Comparison of ENCODE assay signal across 1 cellular context in the genomic region with DNA sequence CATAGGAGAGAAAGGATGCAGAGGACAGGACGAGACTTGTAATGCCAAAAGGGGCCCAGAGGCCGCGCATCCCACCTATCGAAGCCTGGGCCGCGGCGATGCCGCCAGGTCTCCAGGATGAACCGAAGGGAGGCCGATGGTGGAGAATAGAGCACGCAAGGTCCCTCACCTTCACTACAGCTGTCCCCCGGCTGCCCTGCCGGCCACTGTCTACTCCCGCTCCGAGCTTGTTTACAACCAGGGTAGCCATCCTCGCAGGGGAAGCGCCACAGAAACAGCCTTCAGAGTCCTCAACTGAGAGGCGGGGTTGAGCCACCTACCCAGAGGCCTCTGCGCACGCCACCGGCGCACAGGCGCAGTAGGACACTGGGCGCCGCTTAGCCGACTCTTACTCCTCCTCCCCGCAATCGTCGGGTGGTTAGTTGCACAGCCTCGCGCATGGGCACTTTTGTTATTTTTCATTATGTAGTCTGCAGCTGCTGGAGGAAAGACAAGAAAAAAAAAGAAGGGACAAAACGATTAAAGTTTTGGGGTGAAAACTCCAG.
TF ChIP-seq lines count a peak whose summit lies in the region.

A gene (minus strand): TSS at position 309 of the 545 bp plus-strand sequence. CDS start 59 bp downstream, at position 250.

TF ChIP-seq in HepG2, 621 proteins besides CTCF, POLR2A, EP300 and RAD21 (continued from another document and continues in another):
- TF ChIP-seq SNAI1 (CRISPR knock-in tag; IDR thresholded peaks at IDR 0.05; ENCODE audit: borderline replicate concordance) (no peak), DR1 (CRISPR knock-in tag; IDR thresholded peaks at IDR 0.05) (no peak; the same call in 1 of the 2 replicates), MXD4 (CRISPR knock-in tag; IDR thresholded peaks at IDR 0.05) (no peak), ADNP (CRISPR knock-in tag; IDR thresholded peaks at IDR 0.05) (no peak), ZNF570 (CRISPR knock-in tag; IDR thresholded peaks at IDR 0.05; ENCODE audit: borderline replicate concordance) (no peak), FLYWCH1 (CRISPR knock-in tag; IDR thresholded peaks at IDR 0.05) (no peak), SP5 (CRISPR knock-in tag; IDR thresholded peaks at IDR 0.05; ENCODE audit: borderline replicate concordance, low read depth) (0 out of 2 replicates have a peak, but pooled peaks have one; percentile 16), MAF1 (CRISPR knock-in tag; IDR thresholded peaks at IDR 0.05; ENCODE audit: borderline replicate concordance) (no peak), MYC (CRISPR knock-in tag; IDR thresholded peaks at IDR 0.05; ENCODE audit: borderline replicate concordance) (no peak; the same call in 1 of the 2 replicates), CHD2 (IDR thresholded peaks at IDR 0.05; ENCODE audit: low read depth, low read length) (no peak), ZNF101 (CRISPR knock-in tag; IDR thresholded peaks at IDR 0.05; ENCODE audit: borderline replicate concordance, low read depth) (no peak), FOSL1 (CRISPR knock-in tag; IDR thresholded peaks at IDR 0.05; ENCODE audit: borderline replicate concordance) (no peak), ZNF839 (CRISPR knock-in tag; IDR thresholded peaks at IDR 0.05; ENCODE audit: borderline replicate concordance) (0 out of 2 replicates have a peak, but pooled peaks have one; percentile 17), ZNF703 (CRISPR knock-in tag; IDR thresholded peaks at IDR 0.05; ENCODE audit: borderline replicate concordance) (no peak), SPEN (CRISPR knock-in tag; IDR thresholded peaks at IDR 0.05; ENCODE audit: low read depth) (peak; percentile 70; the same call in 1 of the 2 replicates)
- TF ChIP-seq, protein P1, sequence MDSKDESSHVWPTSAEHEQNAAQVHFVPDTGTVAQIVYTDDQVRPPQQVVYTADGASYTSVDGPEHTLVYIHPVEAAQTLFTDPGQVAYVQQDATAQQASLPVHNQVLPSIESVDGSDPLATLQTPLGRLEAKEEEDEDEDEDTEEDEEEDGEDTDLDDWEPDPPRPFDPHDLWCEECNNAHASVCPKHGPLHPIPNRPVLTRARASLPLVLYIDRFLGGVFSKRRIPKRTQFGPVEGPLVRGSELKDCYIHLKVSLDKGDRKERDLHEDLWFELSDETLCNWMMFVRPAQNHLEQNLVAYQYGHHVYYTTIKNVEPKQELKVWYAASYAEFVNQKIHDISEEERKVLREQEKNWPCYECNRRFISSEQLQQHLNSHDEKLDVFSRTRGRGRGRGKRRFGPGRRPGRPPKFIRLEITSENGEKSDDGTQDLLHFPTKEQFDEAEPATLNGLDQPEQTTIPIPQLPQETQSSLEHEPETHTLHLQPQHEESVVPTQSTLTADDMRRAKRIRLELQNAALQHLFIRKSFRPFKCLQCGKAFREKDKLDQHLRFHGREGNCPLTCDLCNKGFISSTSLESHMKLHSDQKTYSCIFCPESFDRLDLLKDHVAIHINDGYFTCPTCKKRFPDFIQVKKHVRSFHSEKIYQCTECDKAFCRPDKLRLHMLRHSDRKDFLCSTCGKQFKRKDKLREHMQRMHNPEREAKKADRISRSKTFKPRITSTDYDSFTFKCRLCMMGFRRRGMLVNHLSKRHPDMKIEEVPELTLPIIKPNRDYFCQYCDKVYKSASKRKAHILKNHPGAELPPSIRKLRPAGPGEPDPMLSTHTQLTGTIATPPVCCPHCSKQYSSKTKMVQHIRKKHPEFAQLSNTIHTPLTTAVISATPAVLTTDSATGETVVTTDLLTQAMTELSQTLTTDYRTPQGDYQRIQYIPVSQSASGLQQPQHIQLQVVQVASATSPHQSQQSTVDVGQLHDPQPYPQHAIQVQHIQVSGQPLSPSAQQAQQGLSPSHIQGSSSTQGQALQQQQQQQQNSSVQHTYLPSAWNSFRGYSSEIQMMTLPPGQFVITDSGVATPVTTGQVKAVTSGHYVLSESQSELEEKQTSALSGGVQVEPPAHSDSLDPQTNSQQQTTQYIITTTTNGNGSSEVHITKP (CRISPR knock-in tag; IDR thresholded peaks at IDR 0.05; ENCODE audit: low read depth): no peak
- TF ChIP-seq, protein P2, sequence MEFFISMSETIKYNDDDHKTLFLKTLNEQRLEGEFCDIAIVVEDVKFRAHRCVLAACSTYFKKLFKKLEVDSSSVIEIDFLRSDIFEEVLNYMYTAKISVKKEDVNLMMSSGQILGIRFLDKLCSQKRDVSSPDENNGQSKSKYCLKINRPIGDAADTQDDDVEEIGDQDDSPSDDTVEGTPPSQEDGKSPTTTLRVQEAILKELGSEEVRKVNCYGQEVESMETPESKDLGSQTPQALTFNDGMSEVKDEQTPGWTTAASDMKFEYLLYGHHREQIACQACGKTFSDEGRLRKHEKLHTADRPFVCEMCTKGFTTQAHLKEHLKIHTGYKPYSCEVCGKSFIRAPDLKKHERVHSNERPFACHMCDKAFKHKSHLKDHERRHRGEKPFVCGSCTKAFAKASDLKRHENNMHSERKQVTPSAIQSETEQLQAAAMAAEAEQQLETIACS (CRISPR knock-in tag; IDR thresholded peaks at IDR 0.05): 0 out of 2 replicates have a peak, but pooled peaks have one; percentile 3
- TF ChIP-seq, protein P3, sequence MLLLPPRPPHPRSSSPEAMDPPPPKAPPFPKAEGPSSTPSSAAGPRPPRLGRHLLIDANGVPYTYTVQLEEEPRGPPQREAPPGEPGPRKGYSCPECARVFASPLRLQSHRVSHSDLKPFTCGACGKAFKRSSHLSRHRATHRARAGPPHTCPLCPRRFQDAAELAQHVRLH (CRISPR knock-in tag; IDR thresholded peaks at IDR 0.05; ENCODE audit: borderline replicate concordance, low read depth): no peak
- TF ChIP-seq, protein P4, sequence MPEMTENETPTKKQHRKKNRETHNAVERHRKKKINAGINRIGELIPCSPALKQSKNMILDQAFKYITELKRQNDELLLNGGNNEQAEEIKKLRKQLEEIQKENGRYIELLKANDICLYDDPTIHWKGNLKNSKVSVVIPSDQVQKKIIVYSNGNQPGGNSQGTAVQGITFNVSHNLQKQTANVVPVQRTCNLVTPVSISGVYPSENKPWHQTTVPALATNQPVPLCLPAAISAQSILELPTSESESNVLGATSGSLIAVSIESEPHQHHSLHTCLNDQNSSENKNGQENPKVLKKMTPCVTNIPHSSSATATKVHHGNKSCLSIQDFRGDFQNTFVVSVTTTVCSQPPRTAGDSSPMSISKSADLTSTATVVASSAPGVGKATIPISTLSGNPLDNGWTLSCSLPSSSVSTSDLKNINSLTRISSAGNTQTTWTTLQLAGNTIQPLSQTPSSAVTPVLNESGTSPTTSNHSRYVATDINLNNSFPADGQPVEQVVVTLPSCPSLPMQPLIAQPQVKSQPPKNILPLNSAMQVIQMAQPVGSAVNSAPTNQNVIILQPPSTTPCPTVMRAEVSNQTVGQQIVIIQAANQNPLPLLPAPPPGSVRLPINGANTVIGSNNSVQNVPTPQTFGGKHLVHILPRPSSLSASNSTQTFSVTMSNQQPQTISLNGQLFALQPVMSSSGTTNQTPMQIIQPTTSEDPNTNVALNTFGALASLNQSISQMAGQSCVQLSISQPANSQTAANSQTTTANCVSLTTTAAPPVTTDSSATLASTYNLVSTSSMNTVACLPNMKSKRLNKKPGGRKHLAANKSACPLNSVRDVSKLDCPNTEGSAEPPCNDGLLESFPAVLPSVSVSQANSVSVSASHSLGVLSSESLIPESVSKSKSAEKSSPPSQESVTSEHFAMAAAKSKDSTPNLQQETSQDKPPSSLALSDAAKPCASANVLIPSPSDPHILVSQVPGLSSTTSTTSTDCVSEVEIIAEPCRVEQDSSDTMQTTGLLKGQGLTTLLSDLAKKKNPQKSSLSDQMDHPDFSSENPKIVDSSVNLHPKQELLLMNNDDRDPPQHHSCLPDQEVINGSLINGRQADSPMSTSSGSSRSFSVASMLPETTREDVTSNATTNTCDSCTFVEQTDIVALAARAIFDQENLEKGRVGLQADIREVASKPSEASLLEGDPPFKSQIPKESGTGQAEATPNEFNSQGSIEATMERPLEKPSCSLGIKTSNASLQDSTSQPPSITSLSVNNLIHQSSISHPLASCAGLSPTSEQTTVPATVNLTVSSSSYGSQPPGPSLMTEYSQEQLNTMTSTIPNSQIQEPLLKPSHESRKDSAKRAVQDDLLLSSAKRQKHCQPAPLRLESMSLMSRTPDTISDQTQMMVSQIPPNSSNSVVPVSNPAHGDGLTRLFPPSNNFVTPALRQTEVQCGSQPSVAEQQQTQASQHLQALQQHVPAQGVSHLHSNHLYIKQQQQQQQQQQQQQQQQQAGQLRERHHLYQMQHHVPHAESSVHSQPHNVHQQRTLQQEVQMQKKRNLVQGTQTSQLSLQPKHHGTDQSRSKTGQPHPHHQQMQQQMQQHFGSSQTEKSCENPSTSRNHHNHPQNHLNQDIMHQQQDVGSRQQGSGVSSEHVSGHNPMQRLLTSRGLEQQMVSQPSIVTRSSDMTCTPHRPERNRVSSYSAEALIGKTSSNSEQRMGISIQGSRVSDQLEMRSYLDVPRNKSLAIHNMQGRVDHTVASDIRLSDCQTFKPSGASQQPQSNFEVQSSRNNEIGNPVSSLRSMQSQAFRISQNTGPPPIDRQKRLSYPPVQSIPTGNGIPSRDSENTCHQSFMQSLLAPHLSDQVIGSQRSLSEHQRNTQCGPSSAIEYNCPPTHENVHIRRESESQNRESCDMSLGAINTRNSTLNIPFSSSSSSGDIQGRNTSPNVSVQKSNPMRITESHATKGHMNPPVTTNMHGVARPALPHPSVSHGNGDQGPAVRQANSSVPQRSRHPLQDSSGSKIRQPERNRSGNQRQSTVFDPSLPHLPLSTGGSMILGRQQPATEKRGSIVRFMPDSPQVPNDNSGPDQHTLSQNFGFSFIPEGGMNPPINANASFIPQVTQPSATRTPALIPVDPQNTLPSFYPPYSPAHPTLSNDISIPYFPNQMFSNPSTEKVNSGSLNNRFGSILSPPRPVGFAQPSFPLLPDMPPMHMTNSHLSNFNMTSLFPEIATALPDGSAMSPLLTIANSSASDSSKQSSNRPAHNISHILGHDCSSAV (CRISPR knock-in tag; IDR thresholded peaks at IDR 0.05; ENCODE audit: borderline replicate concordance): no peak
- TF ChIP-seq, protein P5, sequence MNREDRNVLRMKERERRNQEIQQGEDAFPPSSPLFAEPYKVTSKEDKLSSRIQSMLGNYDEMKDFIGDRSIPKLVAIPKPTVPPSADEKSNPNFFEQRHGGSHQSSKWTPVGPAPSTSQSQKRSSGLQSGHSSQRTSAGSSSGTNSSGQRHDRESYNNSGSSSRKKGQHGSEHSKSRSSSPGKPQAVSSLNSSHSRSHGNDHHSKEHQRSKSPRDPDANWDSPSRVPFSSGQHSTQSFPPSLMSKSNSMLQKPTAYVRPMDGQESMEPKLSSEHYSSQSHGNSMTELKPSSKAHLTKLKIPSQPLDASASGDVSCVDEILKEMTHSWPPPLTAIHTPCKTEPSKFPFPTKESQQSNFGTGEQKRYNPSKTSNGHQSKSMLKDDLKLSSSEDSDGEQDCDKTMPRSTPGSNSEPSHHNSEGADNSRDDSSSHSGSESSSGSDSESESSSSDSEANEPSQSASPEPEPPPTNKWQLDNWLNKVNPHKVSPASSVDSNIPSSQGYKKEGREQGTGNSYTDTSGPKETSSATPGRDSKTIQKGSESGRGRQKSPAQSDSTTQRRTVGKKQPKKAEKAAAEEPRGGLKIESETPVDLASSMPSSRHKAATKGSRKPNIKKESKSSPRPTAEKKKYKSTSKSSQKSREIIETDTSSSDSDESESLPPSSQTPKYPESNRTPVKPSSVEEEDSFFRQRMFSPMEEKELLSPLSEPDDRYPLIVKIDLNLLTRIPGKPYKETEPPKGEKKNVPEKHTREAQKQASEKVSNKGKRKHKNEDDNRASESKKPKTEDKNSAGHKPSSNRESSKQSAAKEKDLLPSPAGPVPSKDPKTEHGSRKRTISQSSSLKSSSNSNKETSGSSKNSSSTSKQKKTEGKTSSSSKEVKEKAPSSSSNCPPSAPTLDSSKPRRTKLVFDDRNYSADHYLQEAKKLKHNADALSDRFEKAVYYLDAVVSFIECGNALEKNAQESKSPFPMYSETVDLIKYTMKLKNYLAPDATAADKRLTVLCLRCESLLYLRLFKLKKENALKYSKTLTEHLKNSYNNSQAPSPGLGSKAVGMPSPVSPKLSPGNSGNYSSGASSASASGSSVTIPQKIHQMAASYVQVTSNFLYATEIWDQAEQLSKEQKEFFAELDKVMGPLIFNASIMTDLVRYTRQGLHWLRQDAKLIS (CRISPR knock-in tag; IDR thresholded peaks at IDR 0.05): no peak
- TF ChIP-seq, protein P6, sequence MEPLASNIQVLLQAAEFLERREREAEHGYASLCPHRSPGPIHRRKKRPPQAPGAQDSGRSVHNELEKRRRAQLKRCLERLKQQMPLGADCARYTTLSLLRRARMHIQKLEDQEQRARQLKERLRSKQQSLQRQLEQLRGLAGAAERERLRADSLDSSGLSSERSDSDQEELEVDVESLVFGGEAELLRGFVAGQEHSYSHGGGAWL (CRISPR knock-in tag; IDR thresholded peaks at IDR 0.05): no peak
- TF ChIP-seq, protein P7, sequence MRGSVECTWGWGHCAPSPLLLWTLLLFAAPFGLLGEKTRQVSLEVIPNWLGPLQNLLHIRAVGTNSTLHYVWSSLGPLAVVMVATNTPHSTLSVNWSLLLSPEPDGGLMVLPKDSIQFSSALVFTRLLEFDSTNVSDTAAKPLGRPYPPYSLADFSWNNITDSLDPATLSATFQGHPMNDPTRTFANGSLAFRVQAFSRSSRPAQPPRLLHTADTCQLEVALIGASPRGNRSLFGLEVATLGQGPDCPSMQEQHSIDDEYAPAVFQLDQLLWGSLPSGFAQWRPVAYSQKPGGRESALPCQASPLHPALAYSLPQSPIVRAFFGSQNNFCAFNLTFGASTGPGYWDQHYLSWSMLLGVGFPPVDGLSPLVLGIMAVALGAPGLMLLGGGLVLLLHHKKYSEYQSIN (CRISPR knock-in tag; IDR thresholded peaks at IDR 0.05; ENCODE audit: borderline replicate concordance): no peak
